ENCODE assay signal across 8 cellular contexts in genomic region chr19:3360494-3361383, GRCh38. TPM values are rescaled to one million over a fixed set of nuclear protein-coding genes. Genes with fewer than 3 reads are reported as not detected.
A peak's percentile ranks its signal among the peaks of the same experiment; 100 is the strongest.
DNase-seq lines count a peak whose midpoint lies in the region; ATAC-seq and TF ChIP-seq lines count a peak whose summit lies in the region.

No MANE protein-coding gene starts in this region.

- peak overlapping the region; percentile 42; the same call in 1 of the 2 replicates for H3K9ac ChIP-seq in ES-I3 (ENCODE audit: low read depth, low read length)
- peak overlapping the region; percentile 81 for H3K9ac ChIP-seq in IMR-90 (ENCODE audit: low read depth, low read length)

- WGBS in IMR-90 (ENCODE audit: extremely low coverage in 2 of 2, insufficient read length in 1 of 2), 2 experiments = 0% methylated on average over 31 of the region's 80 CpGs; no CpG with 5 or more reads in 1 of the 2 experiments

- peak overlapping the region; percentile 92 for H2AFZ ChIP-seq in IMR-90 (replicated peaks; ENCODE audit: low read length, poor library complexity)

- H2AK9ac ChIP-seq in IMR-90 (replicated peaks; ENCODE audit: low read depth, low read length, poor library complexity) = peak overlapping the region; percentile 98

- H3K23ac ChIP-seq in IMR-90 (ENCODE audit: low read depth, low read length) = peak overlapping the region; percentile 88

- no peak overlapping the region for H2BK20ac ChIP-seq in IMR-90 (ENCODE audit: low read depth, low read length)

- H4K20me1 ChIP-seq in IMR-90 (ENCODE audit: insufficient read depth, low read length) = peaks cover 36% of the 10 kb centered on the region

- H3K56ac ChIP-seq in IMR-90 (ENCODE audit: extremely low read depth, insufficient read depth, low read length) = peak overlapping the region; percentile 53; the same call in 1 of the 2 replicates

- H3K79me1 ChIP-seq in IMR-90 (ENCODE audit: low read depth in 1 of 2, low read length in 2 of 2) = peaks cover 14 to 49% of the 10 kb centered on the region in 2 experiments; a peak in 3 of 4 replicates

- CTCF ChIA-PET in IMR-90 (lab: Yijun Ruan, JAX) = no interaction called here

- peak overlapping the region; percentile 81 for H3K4ac ChIP-seq in IMR-90 (ENCODE audit: low read depth, low read length)

- H3K27ac ChIP-seq in IMR-90 (ENCODE audit: insufficient read depth, low read length) = peak overlapping the region; percentile 73

- H3K27me3 ChIP-seq in IMR-90 (ENCODE audit: control insufficient read depth, insufficient read depth, low read length) (no peaks in the 10 kb centered on the region), mononuclear cell (ENCODE audit: insufficient read depth, low read length) (no peaks in the 10 kb centered on the region)

- TF ChIP-seq POLR2A in IMR-90 (IDR thresholded peaks at IDR 0.05; ENCODE audit: low read depth, low read length) = no peak

- peaks cover 3% of the 10 kb centered on the region; the same call in 1 of the 2 replicates for H3K4me1 ChIP-seq in ES-I3 (ENCODE audit: insufficient read depth, low read length)
- H3K4me1 ChIP-seq in IMR-90 (ENCODE audit: control insufficient read depth, insufficient read depth, low read length) = peaks cover 12% of the 10 kb centered on the region
- peaks cover 26% of the 10 kb centered on the region for H3K4me1 ChIP-seq in mononuclear cell (ENCODE audit: insufficient read depth, low read length)

- H3K14ac ChIP-seq in IMR-90 (replicated peaks; ENCODE audit: low read depth, low read length) = peak overlapping the region; percentile 88

- in situ Hi-C loops in IMR-90 (cut with MboI; ENCODE audit: low sequenced_read_pairs) = no loop called here

- H4K91ac ChIP-seq in IMR-90 (ENCODE audit: insufficient read depth, low read depth, low read length) = peak overlapping the region; percentile 66

- no TSS peak for BruUV-seq in IMR-90 (replicated peaks; lab: Mats Ljungman, UMichigan)

- peak overlapping the region; percentile 96 for H3K4me2 ChIP-seq in IMR-90 (ENCODE audit: low read depth, low read length)

- TF ChIP-seq RAD21 in IMR-90 (IDR thresholded peaks at IDR 0.05; ENCODE audit: low read length) = no peak

- H3K9me3 ChIP-seq in ES-I3 (ENCODE audit: control insufficient read depth, insufficient read depth, low read length) (no peaks in the 10 kb centered on the region; the same call in 1 of the 2 replicates), IMR-90 (ENCODE audit: control insufficient read depth, insufficient read depth, low read length) (no peaks in the 10 kb centered on the region), mononuclear cell (ENCODE audit: low read depth, low read length) (no peaks in the 10 kb centered on the region)

- H2BK120ac ChIP-seq in IMR-90 (ENCODE audit: low read depth, low read length) = peak overlapping the region; percentile 58

- peak overlapping the region; percentile 58 to 87; a peak in 2 of 4 replicates for H4K8ac ChIP-seq in IMR-90 (ENCODE audit: low read depth in 2 of 2, low read length in 2 of 2)

- no peak overlapping the region for H2BK15ac ChIP-seq in IMR-90 (ENCODE audit: low read depth, low read length)

- H3K4me3 ChIP-seq in IMR-90 (ENCODE audit: insufficient read depth, low read depth, low read length) (peak overlapping the region; percentile 75), mononuclear cell (ENCODE audit: low read length) (peak overlapping the region; percentile 53)

- intact Hi-C loops in IMR-90 (cut with micrococcal nuclease) = no loop called here

- H3K18ac ChIP-seq in IMR-90 (ENCODE audit: low read depth, low read length) = no peak overlapping the region

- peak; percentile 20; the same call in 1 of the 2 replicates for TF ChIP-seq CTCF in IMR-90 (conservative IDR thresholded peaks at IDR 0.05; ENCODE audit: low read depth, low read length)

- peak overlapping the region; percentile 92 for H2AK5ac ChIP-seq in IMR-90 (ENCODE audit: low read depth, low read length)

- H3K9me1 ChIP-seq in IMR-90 (ENCODE audit: insufficient read depth, low read length) = peaks cover 6% of the 10 kb centered on the region; the same call in 1 of the 2 replicates

- DNase-seq in IMR-90 (no peak), NCI-H510A (lab: John Stamatoyannopoulos, UW) (no peak)
- DNase-seq in activated CD4-positive, alpha-beta T cell treated with anti-CD3 and anti-CD28 coated beads, Interleukin-2, amount 50 U/mL, for 4 hours = peak; percentile 77 to 80
- peak; percentile 61 for DNase-seq in effector CD4-positive, alpha-beta T cell
- DNase-seq in stimulated activated CD8-positive, alpha-beta memory T cell treated with anti-CD3 and anti-CD28 coated beads, Interleukin-4, amount 100 ng/mL, for 1 hour (ENCODE audit: low read depth in 2 of 2, low spot score in 1 of 2) = peak; percentile 36 to 46

- no peaks in the 10 kb centered on the region for H3K36me3 ChIP-seq in ES-I3 (ENCODE audit: insufficient read depth, low read length)
- H3K36me3 ChIP-seq in IMR-90 (ENCODE audit: control insufficient read depth, insufficient read depth, low read length) = no peaks in the 10 kb centered on the region

- ATAC-seq in IMR-90 (ENCODE audit: low read depth) (peak; percentile 37), HG03139 (IDR thresholded peaks at IDR 0.05; ENCODE audit: unreplicated experiment) (no peak)

- peak overlapping the region; percentile 55 for H2BK5ac ChIP-seq in IMR-90 (ENCODE audit: low read depth, low read length, poor library complexity, severe bottlenecking)

- POLR2A ChIA-PET in IMR-90 (lab: Charles Lee; ENCODE audit: unreplicated experiment) = no interaction called here

- H4K5ac ChIP-seq in IMR-90 (ENCODE audit: low read depth, low read length) = peak overlapping the region; percentile 36; the same call in 1 of the 2 replicates

- dilution Hi-C loops in IMR-90 (cut with HindIII; ENCODE audit: low sequenced_read_pairs, unreplicated experiment) = no loop called here

TF ChIP-seq in IMR-90, 13 proteins besides CTCF, POLR2A, EP300 and RAD21:
- TF ChIP-seq MXI1 (IDR thresholded peaks at IDR 0.05; ENCODE audit: borderline replicate concordance, low read depth, low read length) (peak; percentile 98), MAZ (IDR thresholded peaks at IDR 0.05; ENCODE audit: borderline replicate concordance, low read depth, low read length) (peak; percentile 50; the same call in 1 of the 2 replicates), RFX5 (IDR thresholded peaks at IDR 0.05; ENCODE audit: low read depth, low read length) (no peak), BHLHE40 (IDR thresholded peaks at IDR 0.05; ENCODE audit: low read depth, low read length) (peak; percentile 48), RCOR1 (IDR thresholded peaks at IDR 0.05; ENCODE audit: insufficient replicate concordance, low read length) (no peak), NFE2L2 (IDR thresholded peaks at IDR 0.05; ENCODE audit: low read depth, low read length) (no peak)

RNA-seq across cellular contexts. Expression of gene NFIC, which starts 5.6 kb away (rescaled TPM):
- total RNA-seq in IMR-90 (2012; rRNA removed) (21.9 and 26.9 TPM in 2 replicates), mononuclear cell (17.3 TPM)
- polyA plus RNA-seq in IMR-90 (2012; rRNA removed) = 29.2 and 32.1 TPM in 2 replicates
- 19.6 and 28.1 TPM in 2 replicates for polyA plus RNA-seq in IMR-90 (2012; cell fraction: cytosol; rRNA removed)
- 23.6 and 45.1 TPM in 2 replicates for polyA plus RNA-seq in IMR-90 (2012; cell fraction: nucleus; rRNA removed; ENCODE audit: low replicate concordance)

Comparison
In these comparisons a context has a peak if more than half of its experiments do, and no peak if none do; other contexts are left out.
1. DNase-seq: peak in activated CD4-positive, alpha-beta T cell treated with anti-CD3 and anti-CD28 coated beads, Interleukin-2, amount 50 U/mL, for 4 hours (2 of 2), effector CD4-positive, alpha-beta T cell (single experiment) and stimulated activated CD8-positive, alpha-beta memory T cell treated with anti-CD3 and anti-CD28 coated beads, Interleukin-4, amount 100 ng/mL, for 1 hour (2 of 2); none in IMR-90 (single experiment) and NCI-H510A (single experiment).